In genomic region chr6:89828988-89829590, GRCh38 we compare ENCODE assay signal across 8 cellular contexts.
A peak's percentile ranks its signal among the peaks of the same experiment; 100 is the strongest.
DNase-seq lines count a peak whose midpoint lies in the region; ATAC-seq lines count a peak whose summit lies in the region.

No MANE protein-coding gene starts in this region.

- H3K9me3 ChIP-seq in adipocyte (ENCODE audit: control insufficient read depth, low read length) (no peaks in the 10 kb centered on the region), iPS-20b (ENCODE audit: insufficient read depth, low read depth, low read length) (no peaks in the 10 kb centered on the region)

- H3K36me3 Mint-ChIP-seq in stimulated activated effector memory CD8-positive, alpha-beta T cell treated with anti-CD3 and anti-CD28 coated beads, Interleukin-12 subunit alpha, Interleukin-12 subunit beta, amount 100 ng/mL, for 72 hours = peaks cover 43% of the 10 kb centered on the region

- peak overlapping the region; percentile 97 for H3K4me3 Mint-ChIP-seq in stimulated activated effector memory CD8-positive, alpha-beta T cell treated with anti-CD3 and anti-CD28 coated beads, Interleukin-12 subunit alpha, Interleukin-12 subunit beta, amount 100 ng/mL, for 72 hours

- peak overlapping the region; percentile 89 for H3K9ac ChIP-seq in adipocyte (ENCODE audit: low read length)
- peak overlapping the region; percentile 82; the same call in 1 of the 2 replicates for H3K9ac ChIP-seq in iPS-20b (ENCODE audit: low read depth, low read length)

- no peaks in the 10 kb centered on the region for H3K27me3 ChIP-seq in adipocyte (replicated peaks; ENCODE audit: control insufficient read depth, insufficient read depth, low read length)
- H3K27me3 ChIP-seq in iPS-20b (ENCODE audit: insufficient read depth, low read length) = no peaks in the 10 kb centered on the region

- no peak overlapping the region for H3K27ac ChIP-seq in iPS-20b (ENCODE audit: low read length)

- H3K4me1 Mint-ChIP-seq in stimulated activated effector memory CD8-positive, alpha-beta T cell treated with anti-CD3 and anti-CD28 coated beads, Interleukin-12 subunit alpha, Interleukin-12 subunit beta, amount 100 ng/mL, for 72 hours = peaks cover 21% of the 10 kb centered on the region

- peak; percentile 36 for ATAC-seq in GM18517 (IDR thresholded peaks at IDR 0.05; ENCODE audit: unreplicated experiment)
- ATAC-seq in HG02943 (IDR thresholded peaks at IDR 0.05; ENCODE audit: low read depth, unreplicated experiment) = peak; percentile 38
- peak; percentile 53 for ATAC-seq in stimulated activated effector memory CD8-positive, alpha-beta T cell treated with anti-CD3 and anti-CD28 coated beads, Interleukin-12 subunit alpha, Interleukin-12 subunit beta, amount 100 ng/mL, for 72 hours

- no peaks in the 10 kb centered on the region for H3K9me3 Mint-ChIP-seq in stimulated activated effector memory CD8-positive, alpha-beta T cell treated with anti-CD3 and anti-CD28 coated beads, Interleukin-12 subunit alpha, Interleukin-12 subunit beta, amount 100 ng/mL, for 72 hours

- peak overlapping the region; percentile 95 for H3K27ac Mint-ChIP-seq in stimulated activated effector memory CD8-positive, alpha-beta T cell treated with anti-CD3 and anti-CD28 coated beads, Interleukin-12 subunit alpha, Interleukin-12 subunit beta, amount 100 ng/mL, for 72 hours

- in situ Hi-C loops in ACHN (cut with HindIII; ENCODE audit: low pct_ligation_motif_present, low pct_unique_long_range_greater_than_20kb, low sequenced_read_pairs) = no loop called here

- peaks cover 9% of the 10 kb centered on the region for H3K4me1 ChIP-seq in adipocyte (ENCODE audit: control insufficient read depth, insufficient read depth, low read length)
- peaks cover 5% of the 10 kb centered on the region; the same call in 1 of the 2 replicates for H3K4me1 ChIP-seq in iPS-20b (ENCODE audit: insufficient read depth, low read length)

- H3K36me3 ChIP-seq in adipocyte (ENCODE audit: control insufficient read depth, insufficient read depth, low read length, severe bottlenecking) (peaks cover 13% of the 10 kb centered on the region), iPS-20b (ENCODE audit: insufficient read depth, low read depth, low read length) (peaks cover 30% of the 10 kb centered on the region)

- DNase-seq in ACHN = peak; percentile 48
- DNase-seq in NCI-H526 treated with DMSO at 0.1 percent for 48 hours (lab: John Stamatoyannopoulos, UW) = peak; percentile 88
- no peak for DNase-seq in adipocyte (ENCODE audit: low read depth)
- no peak for DNase-seq in stimulated activated effector memory CD8-positive, alpha-beta T cell treated with anti-CD3 and anti-CD28 coated beads, Interleukin-12 subunit alpha, Interleukin-12 subunit beta, amount 100 ng/mL, for 72 hours (ENCODE audit: low spot score in 2 of 2)
- no peak for DNase-seq in GM19240 (ENCODE audit: insufficient read length, low spot score)

- H3K4me3 ChIP-seq in adipocyte (ENCODE audit: low read length) (peak overlapping the region; percentile 99), iPS-20b (ENCODE audit: low read length) (peak overlapping the region; percentile 84)

Comparison
In these comparisons a context has a peak if more than half of its experiments do, and no peak if none do; other contexts are left out.
1. DNase-seq: peak in ACHN (single experiment) and NCI-H526 treated with DMSO at 0.1 percent for 48 hours (single experiment); none in adipocyte (single experiment), stimulated activated effector memory CD8-positive, alpha-beta T cell treated with anti-CD3 and anti-CD28 coated beads, Interleukin-12 subunit alpha, Interleukin-12 subunit beta, amount 100 ng/mL, for 72 hours (0 of 2) and GM19240 (single experiment).
2. Peak in every context shown above with its lines, with median percentiles within 50 percentile points of each other: ATAC-seq.